ENCODE assay signal across 10 cellular contexts in the genomic region with DNA sequence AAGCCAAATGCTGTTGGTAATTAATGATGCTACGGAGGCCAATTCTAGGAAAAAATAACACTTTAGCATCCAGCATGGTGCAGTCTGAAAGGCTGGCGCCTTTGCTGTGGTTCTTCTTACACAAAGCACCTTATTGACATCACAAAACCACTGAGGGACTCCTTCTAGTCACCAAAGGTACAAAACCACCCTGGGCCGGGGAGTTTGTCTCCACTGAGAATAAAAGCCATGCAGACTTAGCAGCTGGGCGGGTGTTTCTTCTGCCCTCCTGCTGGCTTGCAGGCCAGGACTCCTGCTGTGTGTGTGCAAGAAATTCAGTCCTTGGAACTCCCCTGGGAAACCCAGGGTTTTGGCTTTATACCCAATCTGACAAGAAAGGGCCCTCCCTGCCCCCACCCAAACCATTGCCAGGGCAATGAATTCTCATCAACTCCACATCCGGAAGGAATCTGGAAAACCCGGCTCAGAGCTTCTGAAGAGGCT.
DNase-seq lines count a peak whose midpoint lies in the region; ATAC-seq and TF ChIP-seq lines count a peak whose summit lies in the region.
"Had no signal": no experiment of that assay in that cellular context is flagged by ENCODE, and none has a peak within 500 bp of the region (broad histone marks: within the 10 kb centered on the region; RNA-seq: fewer than 3 reads in every experiment).

No MANE protein-coding gene starts in this region.

- no peak overlapping the region for H3K4me2 ChIP-seq in fibroblast of lung (ENCODE audit: extremely low read depth, insufficient read depth, low read length)

- no peaks in the 10 kb centered on the region for H3K27me3 ChIP-seq in fibroblast of lung (ENCODE audit: control insufficient read depth, insufficient read depth, low read length)
- H3K27me3 ChIP-seq in gastrocnemius medialis, result no peaks in the 10 kb centered on the region
- H3K27me3 ChIP-seq: thyroid gland had no signal

- peak overlapping the region; percentile 54 for H3K27ac ChIP-seq in RWPE1
- H3K27ac ChIP-seq in fibroblast of lung (ENCODE audit: insufficient read depth, low read length), result peak overlapping the region; percentile 42
- H3K27ac ChIP-seq in gastrocnemius medialis, result peak overlapping the region in 3 of 4 donors; percentile 40 to 42 (median 42)
- H3K27ac ChIP-seq: thyroid gland had no signal

- H3K4me1 ChIP-seq in fibroblast of lung (ENCODE audit: control insufficient read depth, extremely low read depth, insufficient read depth, low read length) (peaks cover 22% of the 10 kb centered on the region), gastrocnemius medialis (peaks cover 0 to 12% of the 10 kb centered on the region in 2 donors)

- no peak for TF ChIP-seq POLR2A in gastrocnemius medialis (IDR thresholded peaks at IDR 0.05)

- TF ChIP-seq CTCF in RWPE1 (conservative IDR thresholded peaks at IDR 0.05; ENCODE audit: low read depth) (no peak), fibroblast of lung (conservative IDR thresholded peaks at IDR 0.05 in 1 of 2, IDR thresholded peaks at IDR 0.05 in 1 of 2; ENCODE audit: low read depth in 1 of 2, low read length in 2 of 2) (no peak), gastrocnemius medialis (IDR thresholded peaks at IDR 0.05 in 4 of 5, conservative IDR thresholded peaks at IDR 0.05 in 1 of 5) (no peak)

- CTCF ChIA-PET in RWPE1 (lab: Yijun Ruan, JAX), result interaction anchor here (0.6 kb wide), 1 partner anchor 91 kb away, joined by 4 read pairs; no protein-coding TSS in a partner anchor

- in situ Hi-C loops in gastrocnemius medialis (cut with MboI; ENCODE audit: low sequenced_read_pairs in 4 of 4), result no loop called here

- H3K79me2 ChIP-seq in fibroblast of lung (ENCODE audit: control insufficient read depth, insufficient read depth, low read length), result peaks cover 54% of the 10 kb centered on the region

- H4K20me1 ChIP-seq in fibroblast of lung (ENCODE audit: control insufficient read depth, extremely low read depth, insufficient read depth, low read length), result no peaks in the 10 kb centered on the region

- ATAC-seq in gastrocnemius medialis (peak; percentile 36 to 47), HG03432 (IDR thresholded peaks at IDR 0.05; ENCODE audit: unreplicated experiment) (no peak), HG03354 (IDR thresholded peaks at IDR 0.05; ENCODE audit: poor library complexity, severe bottlenecking, unreplicated experiment) (no peak), esophagus mucosa (no peak), GM18498 (IDR thresholded peaks at IDR 0.05; ENCODE audit: unreplicated experiment) (no peak)

- H2AFZ ChIP-seq in fibroblast of lung (ENCODE audit: low read length), result no peak overlapping the region

- no peaks in the 10 kb centered on the region for H3K9me3 ChIP-seq in fibroblast of lung (ENCODE audit: control insufficient read depth, insufficient read depth, low read depth, low read length)
- H3K9me3 ChIP-seq in gastrocnemius medialis, result no peaks in the 10 kb centered on the region
- H3K9me3 ChIP-seq: thyroid gland had no signal

- H3K36me3 ChIP-seq in fibroblast of lung (ENCODE audit: control insufficient read depth, insufficient read depth, low read length), result peaks cover 7% of the 10 kb centered on the region
- H3K36me3 ChIP-seq in gastrocnemius medialis, result peaks cover 0 to 11% of the 10 kb centered on the region in 2 donors
- H3K36me3 ChIP-seq: thyroid gland had no signal

- H3K4me3 ChIP-seq in fibroblast of lung (replicated peaks in 1 of 4; ENCODE audit: control extremely low read depth in 1 of 4, insufficient read depth in 1 of 4, low read depth in 3 of 4, low read length in 4 of 4) (no peak overlapping the region), gastrocnemius medialis (no peak overlapping the region)
- H3K4me3 ChIP-seq: thyroid gland had no signal

- no peak overlapping the region for H3K9ac ChIP-seq in fibroblast of lung (ENCODE audit: insufficient read depth, low read length)

- intact Hi-C loops in gastrocnemius medialis (cut with DNase I; ENCODE audit: low total_unique reads), result no loop called here

- DNase-seq in GM04504 (ENCODE audit: low read depth) (peak; percentile 57), RWPE1 (ENCODE audit: low spot score) (no peak), fibroblast of lung (ENCODE audit: low read depth in 2 of 2) (peak; percentile 73 to 87), gastrocnemius medialis (no peak)
- DNase-seq: NCI-H1048 had no signal

- POLR2A ChIA-PET in RWPE1 (lab: Yijun Ruan, JAX; ENCODE audit: low non-redundant PET), result interaction anchor here (0.6 kb wide), 1 partner anchor 202 kb away, joined by 3 read pairs; no protein-coding TSS in a partner anchor

Comparison
In these comparisons a context has a peak if more than half of its experiments do, and no peak if none do; other contexts are left out.
1. DNase-seq: peak in GM04504 (single experiment) and fibroblast of lung (2 of 2); none in RWPE1 (single experiment) and gastrocnemius medialis (0 of 2).
2. ATAC-seq: peak in gastrocnemius medialis (2 of 2); none in HG03432 (single experiment), HG03354 (single experiment), esophagus mucosa (single experiment) and GM18498 (single experiment).
3. Peak in every context shown above with its lines, with median percentiles within 50 percentile points of each other: H3K27ac ChIP-seq.